9 cellular contexts compared by ENCODE assay signal in the genomic region with DNA sequence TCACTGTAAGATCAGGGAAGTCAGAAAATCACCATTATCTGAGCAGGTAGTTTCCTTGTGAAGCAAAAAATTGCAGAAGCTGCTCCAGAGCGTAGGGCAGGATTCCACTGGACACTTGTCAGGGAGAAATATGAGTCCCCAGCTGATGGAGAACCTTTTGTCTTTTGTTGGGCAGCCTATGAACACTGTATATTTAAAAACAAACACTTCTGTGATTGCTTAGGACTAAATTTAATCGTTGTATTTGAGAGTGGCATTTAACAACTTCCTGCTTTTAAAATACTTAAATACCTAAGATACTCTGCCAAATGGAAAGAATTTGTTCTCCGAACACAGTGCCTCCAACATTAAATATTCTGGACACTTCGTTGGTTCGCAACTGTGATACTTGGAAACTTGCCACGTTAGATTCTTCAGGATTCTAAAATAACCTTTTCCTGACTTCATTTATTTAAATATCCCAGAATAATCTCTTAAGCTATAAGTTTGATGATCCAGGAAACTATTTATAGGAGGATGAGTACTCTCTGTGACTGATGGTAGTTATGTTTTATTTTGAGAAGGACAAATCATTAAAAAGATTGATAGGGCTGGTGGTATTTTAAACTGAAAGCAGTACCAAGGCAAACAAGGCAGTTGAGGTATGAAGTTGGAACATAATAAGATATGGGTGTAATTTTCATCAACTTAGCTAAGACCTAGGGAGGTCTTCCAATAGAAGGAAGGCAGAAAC. TPM values are rescaled to one million over a fixed set of nuclear protein-coding genes. Genes with fewer than 3 reads are reported as not detected.
A peak's percentile ranks its signal among the peaks of the same experiment; 100 is the strongest.
DNase-seq lines count a peak whose midpoint lies in the region; ATAC-seq and TF ChIP-seq lines count a peak whose summit lies in the region.
"Had no signal": no experiment of that assay in that cellular context is flagged by ENCODE, and none has a peak within 500 bp of the region (broad histone marks: within the 10 kb centered on the region; RNA-seq: fewer than 3 reads in every experiment).

No MANE protein-coding gene starts in this region.

- intact Hi-C loops in left ventricle myocardium superior (cut with micrococcal nuclease), result no loop called here
- intact Hi-C loops in spleen (cut with DNase I; ENCODE audit: low total_unique reads), result no loop called here

- POLR2A ChIA-PET in activated CD4-positive, alpha-beta T cell treated with anti-CD3 and anti-CD28 coated beads, Interleukin-2, amount 10 ng/mL, durations not matched to agents 7 days and 5 days (lab: Charles Lee), result no interaction called here
- POLR2A ChIA-PET in T-cell (lab: Charles Lee), result no interaction called here

- no peak for TF ChIP-seq CTCF in spleen (IDR thresholded peaks at IDR 0.05 in 8 of 11, conservative IDR thresholded peaks at IDR 0.05 in 3 of 11)

- peaks cover 30% of the 10 kb centered on the region for H3K4me1 Mint-ChIP-seq in activated CD4-positive, alpha-beta T cell treated with anti-CD3 and anti-CD28 coated beads, Interleukin-2, amount 10 ng/mL, durations not matched to agents 7 days and 5 days
- H3K4me1 Mint-ChIP-seq in T-cell, result peaks cover 33 to 39% (median 37%) of the 10 kb centered on the region in 3 donors

- H3K9me3 ChIP-seq in spleen, result no peaks in the 10 kb centered on the region
- H3K9me3 ChIP-seq in effector memory CD4-positive, alpha-beta T cell (ENCODE audit: control insufficient read depth, low read length), result no peaks in the 10 kb centered on the region

- H3K27ac ChIP-seq in spleen, result peak overlapping the region in 6 of 8 donors; percentile 43 to 98 (median 96)
- H3K27ac ChIP-seq in effector memory CD4-positive, alpha-beta T cell (ENCODE audit: insufficient read depth, low read length, poor library complexity, severe bottlenecking), result no peak overlapping the region
- H3K27ac ChIP-seq: HL-60 had no signal

- peak overlapping the region; percentile 2 for H3K27ac Mint-ChIP-seq in activated CD4-positive, alpha-beta T cell treated with anti-CD3 and anti-CD28 coated beads, Interleukin-2, amount 10 ng/mL, durations not matched to agents 7 days and 5 days
- H3K27ac Mint-ChIP-seq in T-cell, result peak overlapping the region; percentile 29 to 78

- no peak for DNase-seq in activated CD4-positive, alpha-beta T cell treated with anti-CD3 and anti-CD28 coated beads, Interleukin-2, amount 10 ng/mL, durations not matched to agents 7 days and 5 days
- DNase-seq in activated CD4-positive, alpha-beta T cell treated with anti-CD3 and anti-CD28 coated beads for 1 hour, result no peak
- no peak for DNase-seq in T-cell
- no peak for DNase-seq in left ventricle myocardium superior
- no peak for DNase-seq in spleen
- no peak for DNase-seq in GDM1 (lab: John Stamatoyannopoulos, UW)
- DNase-seq in stimulated activated CD4-positive, alpha-beta T cell treated with anti-CD3 and anti-CD28 coated beads, Interleukin-4, amount 100 ng/mL, for 24 hours, result no peak
- no peak for DNase-seq in effector memory CD4-positive, alpha-beta T cell

- peaks cover 12% of the 10 kb centered on the region for H3K36me3 Mint-ChIP-seq in activated CD4-positive, alpha-beta T cell treated with anti-CD3 and anti-CD28 coated beads, Interleukin-2, amount 10 ng/mL, durations not matched to agents 7 days and 5 days (ENCODE audit: low read depth)
- no peaks in the 10 kb centered on the region for H3K36me3 Mint-ChIP-seq in T-cell

- no peaks in the 10 kb centered on the region for H3K27me3 Mint-ChIP-seq in activated CD4-positive, alpha-beta T cell treated with anti-CD3 and anti-CD28 coated beads, Interleukin-2, amount 10 ng/mL, durations not matched to agents 7 days and 5 days
- no peaks in the 10 kb centered on the region for H3K27me3 Mint-ChIP-seq in T-cell

- no peak overlapping the region for H3K4me3 Mint-ChIP-seq in activated CD4-positive, alpha-beta T cell treated with anti-CD3 and anti-CD28 coated beads, Interleukin-2, amount 10 ng/mL, durations not matched to agents 7 days and 5 days
- H3K4me3 Mint-ChIP-seq in T-cell, result no peak overlapping the region

- ATAC-seq in T-cell (replicated peaks in 1 of 4) (no peak), left ventricle myocardium superior (peak; percentile 3)

- CTCF ChIA-PET in activated CD4-positive, alpha-beta T cell treated with anti-CD3 and anti-CD28 coated beads, Interleukin-2, amount 10 ng/mL, durations not matched to agents 7 days and 5 days (lab: Charles Lee), result interaction anchor here (0.6 to 1.8 kb wide), 2 partner anchors 11 to 178 kb away, joined by 3 to 5 read pairs; no protein-coding TSS in a partner anchor
- CTCF ChIA-PET in T-cell (lab: Charles Lee), result no interaction called here

- WGBS in spleen, 5 donors, result 72 to 78% (median 74%) methylated on average over 6 of the region's 6 CpGs

- no peak for TF ChIP-seq POLR2A in spleen (IDR thresholded peaks at IDR 0.05)

- peaks cover 0 to 5% (median 0%) of the 10 kb centered on the region in 6 donors for H3K36me3 ChIP-seq in spleen
- H3K36me3 ChIP-seq in effector memory CD4-positive, alpha-beta T cell (ENCODE audit: control insufficient read depth, insufficient read depth, low read length), result no peaks in the 10 kb centered on the region

- H3K9me3 Mint-ChIP-seq in activated CD4-positive, alpha-beta T cell treated with anti-CD3 and anti-CD28 coated beads, Interleukin-2, amount 10 ng/mL, durations not matched to agents 7 days and 5 days, result no peaks in the 10 kb centered on the region
- no peaks in the 10 kb centered on the region for H3K9me3 Mint-ChIP-seq in T-cell

- H3K27me3 ChIP-seq in spleen (replicated peaks in 1 of 7), result no peaks in the 10 kb centered on the region
- no peaks in the 10 kb centered on the region for H3K27me3 ChIP-seq in effector memory CD4-positive, alpha-beta T cell (replicated peaks; ENCODE audit: control insufficient read depth, insufficient read depth, low read length, poor library complexity, severe bottlenecking)

- H3K4me3 ChIP-seq in spleen, result no peak overlapping the region
- no peak overlapping the region for H3K4me3 ChIP-seq in effector memory CD4-positive, alpha-beta T cell (ENCODE audit: insufficient read depth, low read depth, low read length, poor library complexity, severe bottlenecking)

- H3K4me1 ChIP-seq in spleen, result peaks cover 19 to 55% (median 31%) of the 10 kb centered on the region in 6 donors
- H3K4me1 ChIP-seq in effector memory CD4-positive, alpha-beta T cell (ENCODE audit: control insufficient read depth, insufficient read depth, low read length, poor library complexity, severe bottlenecking), result peaks cover 14% of the 10 kb centered on the region

RNA-seq across cellular contexts. Expression of a gene that starts 2.7 kb away (rescaled TPM):
- 10 to 100 TPM; 89.5 to 95.4 TPM for total RNA-seq in activated CD4-positive, alpha-beta T cell treated with anti-CD3 and anti-CD28 coated beads, Interleukin-2, amount 10 ng/mL, durations not matched to agents 7 days and 5 days
- 10 to 100 TPM; 47.0 to 55.3 (median 48.1) TPM for total RNA-seq in T-cell
- total RNA-seq in left ventricle myocardium superior, result 74.3 TPM
- total RNA-seq in spleen, result 10 to 100 TPM; 54.6 to 74.6 (median 62.7) TPM
- polyA plus RNA-seq in spleen, result 10 to 100 TPM; 38.0 to 63.7 (median 54.0) TPM

RNA-seq across cellular contexts. Expression of a gene that starts 22.8 kb away (rescaled TPM):
- 10 to 100 TPM; 27.8 to 31.9 TPM for total RNA-seq in activated CD4-positive, alpha-beta T cell treated with anti-CD3 and anti-CD28 coated beads, Interleukin-2, amount 10 ng/mL, durations not matched to agents 7 days and 5 days
- total RNA-seq in T-cell, result 10 to 100 TPM; 15.6 to 19.5 (median 16.3) TPM
- 16.7 TPM for total RNA-seq in left ventricle myocardium superior
- 10 to 100 TPM; 16.2 to 26.1 (median 17.1) TPM for total RNA-seq in spleen
- 10 to 100 TPM; 28.6 to 34.5 (median 34.2) TPM for polyA plus RNA-seq in spleen
